In the genomic region with DNA sequence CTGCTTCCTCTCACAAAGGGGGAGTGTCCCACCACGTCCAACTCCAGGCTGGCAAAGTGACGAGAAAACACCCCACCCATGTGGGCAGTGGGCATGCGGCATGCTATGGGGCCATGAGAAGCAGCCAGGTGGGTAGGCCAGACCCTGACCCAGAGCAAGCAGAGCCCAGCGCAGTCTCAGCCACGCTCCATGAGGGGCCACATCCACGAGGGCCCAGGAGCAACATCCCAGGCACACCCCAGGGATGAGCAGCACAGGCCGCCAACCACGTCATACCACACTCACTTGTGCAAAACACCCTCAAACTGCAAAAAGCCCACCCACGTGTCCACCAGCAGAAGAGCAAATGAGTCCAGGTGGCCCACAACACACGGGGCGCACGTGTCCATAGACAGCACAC, we compare ENCODE assay signal across 10 cellular contexts.
DNase-seq lines count a peak whose midpoint lies in the region; ATAC-seq, FAIRE-seq and TF ChIP-seq lines count a peak whose summit lies in the region.
"Had no signal": no experiment of that assay in that cellular context is flagged by ENCODE, and none has a peak within 500 bp of the region (broad histone marks: within the 10 kb centered on the region; RNA-seq: fewer than 3 reads in every experiment).

No MANE protein-coding gene starts in this region.

- TF ChIP-seq CTCF in astrocyte (IDR thresholded peaks at IDR 0.05; ENCODE audit: insufficient read depth, low read depth, low read length), result no peak
- TF ChIP-seq CTCF in left lung (IDR thresholded peaks at IDR 0.05), result no peak

- intact Hi-C loops in activated CD4-positive, alpha-beta T cell treated with anti-CD3 and anti-CD28 coated beads for 36 hours (cut with DNase I, micrococcal nuclease), result loop anchor here (5.0 kb wide), 3 partner anchors 73 to 173 kb away; a partner anchor contains a TSS
- intact Hi-C loops in left lung (cut with DNase I), result loop anchor here in 1 of 2 donors (10.0 kb wide), 1 partner anchor 220 kb away; no protein-coding TSS in a partner anchor

- DNase-seq in activated CD4-positive, alpha-beta T cell treated with anti-CD3 and anti-CD28 coated beads for 36 hours, result no peak
- no peak for DNase-seq in activated CD4-positive, alpha-beta T cell treated with anti-CD3 and anti-CD28 coated beads, Interleukin-2, amount 50 U/mL, for 48 hours
- no peak for DNase-seq in astrocyte (ENCODE audit: low read depth)
- peak; percentile 19 to 47 for DNase-seq in left lung
- no peak for DNase-seq in stimulated activated naive CD8-positive, alpha-beta T cell treated with anti-CD3 and anti-CD28 coated beads, Interleukin-15, amount 100 ng/mL, for 72 hours
- no peak for DNase-seq in retina
- no peak for DNase-seq in iPS-NIHi11 (ENCODE audit: low spot score)
- DNase-seq: ACHN, NCI-H1436 treated with DMSO at 0.1 percent for 48 hours had no signal

- H3K27me3 Mint-ChIP-seq in activated CD4-positive, alpha-beta T cell treated with anti-CD3 and anti-CD28 coated beads for 36 hours, result no peaks in the 10 kb centered on the region
- H3K27me3 Mint-ChIP-seq in astrocyte (ENCODE audit: low read depth, unreplicated experiment), result no peaks in the 10 kb centered on the region
- no peaks in the 10 kb centered on the region for H3K27me3 Mint-ChIP-seq in stimulated activated naive CD8-positive, alpha-beta T cell treated with anti-CD3 and anti-CD28 coated beads, Interleukin-15, amount 100 ng/mL, for 72 hours

- H3K4me3 ChIP-seq in astrocyte (ENCODE audit: insufficient read depth, low read depth, low read length), result peak overlapping the region; percentile 1
- no peak overlapping the region for H3K4me3 ChIP-seq in left lung

- peak overlapping the region; percentile 60 for H3K4me2 ChIP-seq in astrocyte (ENCODE audit: low read length)

- no peaks in the 10 kb centered on the region for H3K9me3 ChIP-seq in astrocyte (ENCODE audit: insufficient read depth, low read depth, low read length)
- H3K9me3 ChIP-seq in left lung, result no peaks in the 10 kb centered on the region

- H3K4me3 Mint-ChIP-seq in activated CD4-positive, alpha-beta T cell treated with anti-CD3 and anti-CD28 coated beads for 36 hours, result no peak overlapping the region
- H3K4me3 Mint-ChIP-seq in astrocyte (ENCODE audit: unreplicated experiment), result no peak overlapping the region
- H3K4me3 Mint-ChIP-seq in stimulated activated naive CD8-positive, alpha-beta T cell treated with anti-CD3 and anti-CD28 coated beads, Interleukin-15, amount 100 ng/mL, for 72 hours, result peak overlapping the region; percentile 9 to 17

- peaks cover 96% of the 10 kb centered on the region for H3K79me2 ChIP-seq in astrocyte (ENCODE audit: insufficient read depth, low read length)

- no peak overlapping the region for H2AFZ ChIP-seq in astrocyte (ENCODE audit: low read depth, low read length)

- H3K4me1 ChIP-seq in astrocyte (ENCODE audit: insufficient read depth, low read length), result peaks cover 41% of the 10 kb centered on the region
- peaks cover 13 to 71% of the 10 kb centered on the region in 2 donors for H3K4me1 ChIP-seq in left lung

- peaks cover 5% of the 10 kb centered on the region for H3K36me3 Mint-ChIP-seq in activated CD4-positive, alpha-beta T cell treated with anti-CD3 and anti-CD28 coated beads for 36 hours (ENCODE audit: low read depth)
- H3K36me3 Mint-ChIP-seq in astrocyte (ENCODE audit: low read depth, unreplicated experiment), result no peaks in the 10 kb centered on the region

- peaks cover 74% of the 10 kb centered on the region for H3K4me1 Mint-ChIP-seq in activated CD4-positive, alpha-beta T cell treated with anti-CD3 and anti-CD28 coated beads for 36 hours
- H3K4me1 Mint-ChIP-seq in astrocyte (ENCODE audit: low read depth, unreplicated experiment), result peaks cover 38% of the 10 kb centered on the region
- H3K4me1 Mint-ChIP-seq in stimulated activated naive CD8-positive, alpha-beta T cell treated with anti-CD3 and anti-CD28 coated beads, Interleukin-15, amount 100 ng/mL, for 72 hours, result peaks cover 96% of the 10 kb centered on the region

- no peaks in the 10 kb centered on the region for H3K36me3 ChIP-seq in astrocyte (ENCODE audit: insufficient read depth, low read length)
- H3K36me3 ChIP-seq in left lung, result no peaks in the 10 kb centered on the region

- H4K20me1 ChIP-seq in astrocyte (ENCODE audit: insufficient read depth, low read length), result peaks cover 79% of the 10 kb centered on the region

- no peaks in the 10 kb centered on the region for H3K27me3 ChIP-seq in astrocyte (ENCODE audit: insufficient read depth, low read length)
- no peaks in the 10 kb centered on the region for H3K27me3 ChIP-seq in left lung

- POLR2A ChIA-PET in activated CD4-positive, alpha-beta T cell treated with anti-CD3 and anti-CD28 coated beads for 36 hours (lab: Charles Lee), result interaction anchor here (0.6 kb wide), 1 partner anchor 53 kb away, joined by 3 read pairs; no protein-coding TSS in a partner anchor

- ATAC-seq in activated CD4-positive, alpha-beta T cell treated with anti-CD3 and anti-CD28 coated beads for 36 hours, result no peak
- ATAC-seq in left lung, result no peak
- no peak for ATAC-seq in stimulated activated naive CD8-positive, alpha-beta T cell treated with anti-CD3 and anti-CD28 coated beads, Interleukin-15, amount 100 ng/mL, for 72 hours
- ATAC-seq in GM18498 (IDR thresholded peaks at IDR 0.05; ENCODE audit: unreplicated experiment), result no peak

- no peak for FAIRE-seq in astrocyte (lab: Jason Lieb, UNC)

- H3K27ac Mint-ChIP-seq in activated CD4-positive, alpha-beta T cell treated with anti-CD3 and anti-CD28 coated beads for 36 hours, result peak overlapping the region; percentile 79
- H3K27ac Mint-ChIP-seq in astrocyte (ENCODE audit: unreplicated experiment), result no peak overlapping the region
- H3K27ac Mint-ChIP-seq in stimulated activated naive CD8-positive, alpha-beta T cell treated with anti-CD3 and anti-CD28 coated beads, Interleukin-15, amount 100 ng/mL, for 72 hours, result peak overlapping the region in 1 of 2 donors; percentile 86

- no peaks in the 10 kb centered on the region for H3K9me3 Mint-ChIP-seq in activated CD4-positive, alpha-beta T cell treated with anti-CD3 and anti-CD28 coated beads for 36 hours (ENCODE audit: low read depth)
- no peaks in the 10 kb centered on the region for H3K9me3 Mint-ChIP-seq in astrocyte (ENCODE audit: unreplicated experiment)
- H3K9me3 Mint-ChIP-seq in stimulated activated naive CD8-positive, alpha-beta T cell treated with anti-CD3 and anti-CD28 coated beads, Interleukin-15, amount 100 ng/mL, for 72 hours, result no peaks in the 10 kb centered on the region

- H3K27ac ChIP-seq in astrocyte (ENCODE audit: low read depth, low read length) (peak overlapping the region; percentile 72), left lung (peak overlapping the region in 1 of 2 donors; percentile 71)

- CTCF ChIA-PET in activated CD4-positive, alpha-beta T cell treated with anti-CD3 and anti-CD28 coated beads for 36 hours (lab: Charles Lee), result interaction anchor here (0.7 to 1.5 kb wide), 6 partner anchors 10 to 368 kb away, joined by 3 to 4 read pairs (median 3); no protein-coding TSS in a partner anchor

- H3K9ac ChIP-seq in astrocyte (ENCODE audit: low read length), result peak overlapping the region; percentile 64

Comparison
In these comparisons a context has a peak if more than half of its experiments do, and no peak if none do; other contexts are left out.
1. DNase-seq: peak in left lung (2 of 2); none in activated CD4-positive, alpha-beta T cell treated with anti-CD3 and anti-CD28 coated beads for 36 hours (single experiment), activated CD4-positive, alpha-beta T cell treated with anti-CD3 and anti-CD28 coated beads, Interleukin-2, amount 50 U/mL, for 48 hours (0 of 2), astrocyte (single experiment), stimulated activated naive CD8-positive, alpha-beta T cell treated with anti-CD3 and anti-CD28 coated beads, Interleukin-15, amount 100 ng/mL, for 72 hours (0 of 2), retina (single experiment) and iPS-NIHi11 (single experiment).
2. H3K4me3 Mint-ChIP-seq: peak in stimulated activated naive CD8-positive, alpha-beta T cell treated with anti-CD3 and anti-CD28 coated beads, Interleukin-15, amount 100 ng/mL, for 72 hours (2 of 2); none in activated CD4-positive, alpha-beta T cell treated with anti-CD3 and anti-CD28 coated beads for 36 hours (single experiment) and astrocyte (single experiment).